In genomic region chr4:71945791-71946190, GRCh38 we compare ENCODE assay signal across 23 cellular contexts.
"Had no signal": no experiment of that assay in that cellular context is flagged by ENCODE, and none has a peak within 500 bp of the region (broad histone marks: within the 10 kb centered on the region; RNA-seq: fewer than 3 reads in every experiment).

No MANE protein-coding gene starts in this region.

- DNase-seq: cortex of kidney; effector CD8-positive, alpha-beta T cell; endodermal cell; foreskin keratinocyte; heart left ventricle; kidney; natural killer cell; occipital lobe; ovary; posterior cingulate gyrus; psoas muscle; right cardiac atrium; sigmoid colon; stimulated activated naive B cell treated with anti-CD40 and anti-IgM and Interleukin-4, amounts not matched to agents 10 μg/mL and 1 μg/mL and 100 μg/mL, for 72 hours; upper lobe of left lung had no signal

- H3K36me3 ChIP-seq: esophagus muscularis mucosa, gastroesophageal sphincter, heart left ventricle, ovary, sigmoid colon, thoracic aorta, tibial nerve, upper lobe of left lung had no signal

- H3K27me3 ChIP-seq: esophagus muscularis mucosa, foreskin keratinocyte, gastroesophageal sphincter, heart left ventricle, hepatocyte, ovary, sigmoid colon, tibial nerve, upper lobe of left lung had no signal

- H3K9me3 ChIP-seq: ovary, psoas muscle, thoracic aorta had no signal

- H3K27ac ChIP-seq: esophagus muscularis mucosa, foreskin keratinocyte, gastroesophageal sphincter, heart left ventricle, hepatocyte, ovary, psoas muscle, sigmoid colon, thoracic aorta, tibial nerve, upper lobe of left lung had no signal

- ATAC-seq: foreskin keratinocyte; gastroesophageal sphincter; heart left ventricle; left lobe of liver; natural killer cell; psoas muscle; right cardiac atrium; stimulated activated naive B cell treated with anti-CD40 and anti-IgM and Interleukin-4, amounts not matched to agents 10 μg/mL and 1 μg/mL and 100 μg/mL, for 72 hours had no signal

- H3K4me2 ChIP-seq: hepatocyte had no signal

- FAIRE-seq: kidney, urothelium cell line had no signal

- H3K4me1 ChIP-seq: esophagus muscularis mucosa, foreskin keratinocyte, gastroesophageal sphincter, heart left ventricle, psoas muscle, sigmoid colon, tibial nerve, upper lobe of left lung had no signal

- H3K4me3 ChIP-seq: esophagus muscularis mucosa, gastroesophageal sphincter, heart left ventricle, hepatocyte, lung, ovary, psoas muscle, sigmoid colon, thoracic aorta, tibial nerve, upper lobe of left lung had no signal

- H3K79me2 ChIP-seq: hepatocyte had no signal

- H2AFZ ChIP-seq: hepatocyte had no signal
